ENCODE assay signal across 16 cellular contexts in genomic region chr20:10547276-10548114, GRCh38.
"Had no signal": no experiment of that assay in that cellular context is flagged by ENCODE, and none has a peak within 500 bp of the region (broad histone marks: within the 10 kb centered on the region; RNA-seq: fewer than 3 reads in every experiment).

No MANE protein-coding gene starts in this region.

- H3K27ac ChIP-seq: brain microvascular endothelial cell, lower lobe of right lung, neutrophil, upper lobe of right lung had no signal

- H3K9me3 ChIP-seq: lower lobe of right lung, neutrophil, upper lobe of right lung had no signal

- H3K36me3 ChIP-seq: brain microvascular endothelial cell, lower lobe of right lung, neutrophil, upper lobe of right lung had no signal

- H3K4me3 Mint-ChIP-seq: activated naive CD8-positive, alpha-beta T cell; activated T-cell treated with anti-CD3 and anti-CD28 coated beads, Interleukin-2, amount 50 U/mL, for 4 hours; T-helper 1 cell treated with Interleukin-12 subunit alpha and Interleukin-12 subunit beta and Interleukin-4 antibody, amounts not matched to agents 30 μg/mL and 1 μg/mL, for 36 hours; WTC11 had no signal

- H3K27ac Mint-ChIP-seq: activated naive CD8-positive, alpha-beta T cell; T-helper 1 cell treated with Interleukin-12 subunit alpha and Interleukin-12 subunit beta and Interleukin-4 antibody, amounts not matched to agents 30 μg/mL and 1 μg/mL, for 36 hours had no signal

- H3K27me3 ChIP-seq: brain microvascular endothelial cell, neutrophil, upper lobe of right lung had no signal

- H3K27me3 Mint-ChIP-seq: activated naive CD8-positive, alpha-beta T cell had no signal

- DNase-seq: activated CD4-positive, alpha-beta T cell treated with anti-CD3 and anti-CD28 coated beads, Interleukin-2, amount 50 U/mL, for 1 hour; activated effector memory CD4-positive, alpha-beta T cell treated with anti-CD3 and anti-CD28 coated beads, Interleukin-2, amount 50 U/mL, for 16 hours; activated T-cell treated with anti-CD3 and anti-CD28 coated beads, Interleukin-2, amount 50 U/mL, for 4 hours; brain microvascular endothelial cell; hippocampal formation; lower lobe of right lung; midbrain; stimulated activated CD4-positive, alpha-beta T cell treated with anti-CD3 and anti-CD28 coated beads, Interleukin-2, amount 100 ng/mL, for 24 hours; stimulated activated naive CD4-positive, alpha-beta T cell; upper lobe of right lung had no signal

- H3K9me3 Mint-ChIP-seq: activated T-cell treated with anti-CD3 and anti-CD28 coated beads, Interleukin-2, amount 50 U/mL, for 4 hours; T-helper 1 cell treated with Interleukin-12 subunit alpha and Interleukin-12 subunit beta and Interleukin-4 antibody, amounts not matched to agents 30 μg/mL and 1 μg/mL, for 36 hours; WTC11 had no signal

- H3K36me3 Mint-ChIP-seq: WTC11 had no signal

- H3K4me3 ChIP-seq: lower lobe of right lung, upper lobe of right lung had no signal

- ATAC-seq: activated T-cell treated with anti-CD3 and anti-CD28 coated beads, Interleukin-2, amount 50 U/mL, for 4 hours; lower lobe of right lung; sciatic nerve; SK-N-SH treated with all-trans-retinoic acid at 6 μM for 48 hours; upper lobe of right lung; WTC11 had no signal
